Comparison of ENCODE assay signal across 12 cellular contexts in the genomic region with DNA sequence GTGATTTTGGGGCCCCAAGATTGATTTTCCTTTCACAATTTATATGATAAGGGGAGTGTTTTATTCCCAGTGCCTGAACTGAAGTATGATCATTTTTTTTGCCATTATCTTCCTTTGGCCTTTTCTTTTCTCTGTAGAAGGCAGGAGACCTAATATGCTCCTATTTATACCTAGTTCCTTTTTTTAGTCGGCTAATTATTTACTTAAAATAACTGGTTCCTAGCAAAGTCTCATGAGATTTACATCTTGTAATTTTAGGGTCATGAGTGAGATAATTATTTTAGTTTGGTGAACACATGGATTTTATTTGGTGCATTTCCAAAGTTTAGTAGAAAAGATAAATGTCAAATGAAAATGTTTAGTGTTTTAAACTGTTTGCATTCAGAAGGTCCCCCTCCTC. TPM values are rescaled to one million over a fixed set of nuclear protein-coding genes. Genes with fewer than 3 reads are reported as not detected.
DNase-seq lines count a peak whose midpoint lies in the region; ATAC-seq and TF ChIP-seq lines count a peak whose summit lies in the region.
"Had no signal": no experiment of that assay in that cellular context is flagged by ENCODE, and none has a peak within 500 bp of the region (broad histone marks: within the 10 kb centered on the region; RNA-seq: fewer than 3 reads in every experiment).

No MANE protein-coding gene starts in this region.

- H3K4me3 ChIP-seq in DOHH2 (ENCODE audit: low read length) (peak overlapping the region; percentile 61), skeletal muscle tissue (ENCODE audit: low read length in 3 of 3) (no peak overlapping the region)
- H3K4me3 ChIP-seq: ascending aorta had no signal

- TF ChIP-seq CTCF in DOHH2 (IDR thresholded peaks at IDR 0.05; ENCODE audit: low read depth, low read length, poor library complexity, severe bottlenecking), result no peak
- TF ChIP-seq CTCF in endothelial cell (IDR thresholded peaks at IDR 0.05; ENCODE audit: unreplicated experiment), result no peak

- H3K27me3 ChIP-seq in DOHH2 (ENCODE audit: control insufficient read depth, low read length), result no peaks in the 10 kb centered on the region
- no peaks in the 10 kb centered on the region for H3K27me3 ChIP-seq in skeletal muscle tissue (ENCODE audit: control insufficient read depth in 3 of 3, insufficient read depth in 3 of 3, low read length in 3 of 3)
- H3K27me3 ChIP-seq: ascending aorta had no signal

- peaks cover 100% of the 10 kb centered on the region for H3K79me2 ChIP-seq in DOHH2 (ENCODE audit: control insufficient read depth, low read length)

- peaks cover 26% of the 10 kb centered on the region; the same call in 1 of the 2 replicates for H4K20me1 ChIP-seq in DOHH2 (ENCODE audit: control insufficient read depth, insufficient read depth, low read depth, low read length)

- H3F3A ChIP-seq in DOHH2 (ENCODE audit: control insufficient read depth, insufficient read depth), result peaks cover 20% of the 10 kb centered on the region

- ATAC-seq in T-helper 17 cell (no peak), GM21619 (IDR thresholded peaks at IDR 0.05; ENCODE audit: unreplicated experiment) (no peak)
- ATAC-seq: activated T-cell treated with anti-CD3 and anti-CD28 coated beads, Interleukin-2, amount 50 U/mL, for 72 hours had no signal

- DNase-seq in T-helper 17 cell (no peak), endothelial cell (ENCODE audit: low spot score) (no peak), iPS-NIHi7 (ENCODE audit: extremely low spot score) (no peak), NCI-H526 (lab: John Stamatoyannopoulos, UW) (no peak)
- DNase-seq in NK-92 treated with Interleukin-12 subunit alpha and Interleukin-12 subunit beta, amount 100 ng/mL, for 24 hours (lab: John Stamatoyannopoulos, UW), result no peak
- DNase-seq: activated CD4-positive, alpha-beta T cell treated with anti-CD3 and anti-CD28 coated beads, Interleukin-2, amount 10 ng/mL, durations not matched to agents 7 days and 5 days; activated T-cell treated with anti-CD3 and anti-CD28 coated beads, Interleukin-2, amount 50 U/mL, for 72 hours; NCI-H1092 treated with DMSO at 0.1 percent for 48 hours had no signal

- peaks cover 2% of the 10 kb centered on the region for H3K36me3 Mint-ChIP-seq in T-helper 17 cell (ENCODE audit: low read depth)
- H3K36me3 Mint-ChIP-seq in endothelial cell (ENCODE audit: low read depth, unreplicated experiment), result peaks cover 71% of the 10 kb centered on the region

- peaks cover 10% of the 10 kb centered on the region for H3K9me3 Mint-ChIP-seq in endothelial cell (ENCODE audit: unreplicated experiment)

- H3K4me2 ChIP-seq in DOHH2 (ENCODE audit: low read length), result peak overlapping the region; percentile 76

- peaks cover 29% of the 10 kb centered on the region for H3K4me1 Mint-ChIP-seq in T-helper 17 cell
- H3K4me1 Mint-ChIP-seq in endothelial cell (ENCODE audit: unreplicated experiment), result peaks cover 72% of the 10 kb centered on the region

- H3K27me3 Mint-ChIP-seq in T-helper 17 cell (no peaks in the 10 kb centered on the region), endothelial cell (ENCODE audit: unreplicated experiment) (peaks cover 8% of the 10 kb centered on the region)
- H3K27me3 Mint-ChIP-seq: activated CD4-positive, alpha-beta T cell treated with anti-CD3 and anti-CD28 coated beads, Interleukin-2, amount 10 ng/mL, durations not matched to agents 7 days and 5 days had no signal

- peak overlapping the region; percentile 12 for H3K27ac Mint-ChIP-seq in T-helper 17 cell
- H3K27ac Mint-ChIP-seq in endothelial cell (ENCODE audit: unreplicated experiment), result peak overlapping the region; percentile 89
- H3K27ac Mint-ChIP-seq: activated CD4-positive, alpha-beta T cell treated with anti-CD3 and anti-CD28 coated beads, Interleukin-2, amount 10 ng/mL, durations not matched to agents 7 days and 5 days had no signal

- H3K36me3 ChIP-seq in DOHH2 (ENCODE audit: control insufficient read depth, low read length), result peaks cover 93% of the 10 kb centered on the region
- H3K36me3 ChIP-seq in skeletal muscle tissue (ENCODE audit: control insufficient read depth in 3 of 3, insufficient read depth in 3 of 3, low read length in 3 of 3), result peaks cover 0 to 2% (median 0%) of the 10 kb centered on the region in 3 donors

- H3K4me1 ChIP-seq in DOHH2 (ENCODE audit: control insufficient read depth, low read length) (peaks cover 58% of the 10 kb centered on the region), skeletal muscle tissue (ENCODE audit: control insufficient read depth in 3 of 3, insufficient read depth in 3 of 3, low read length in 3 of 3) (peaks cover 55 to 64% (median 63%) of the 10 kb centered on the region in 3 donors)

- H3K27ac ChIP-seq in DOHH2 (ENCODE audit: low read depth, low read length) (peak overlapping the region; percentile 63), skeletal muscle tissue (ENCODE audit: low read depth, low read length) (peak overlapping the region; percentile 79)
- H3K27ac ChIP-seq: ascending aorta had no signal

- H3K9me3 ChIP-seq in DOHH2 (ENCODE audit: control insufficient read depth, insufficient read depth, low read length) (peaks cover 37% of the 10 kb centered on the region), T-helper 17 cell (ENCODE audit: control insufficient read depth, low read length, poor library complexity, severe bottlenecking) (peaks cover 13% of the 10 kb centered on the region), skeletal muscle tissue (ENCODE audit: control insufficient read depth in 3 of 3, low read length in 3 of 3) (peaks cover 0 to 3% (median 0%) of the 10 kb centered on the region in 3 donors)

- peak overlapping the region in 1 of 3 donors; percentile 83 for H3K9ac ChIP-seq in skeletal muscle tissue (ENCODE audit: low read depth in 1 of 3, low read length in 3 of 3)

- no peaks in the 10 kb centered on the region for H3K9me2 ChIP-seq in DOHH2 (replicated peaks; ENCODE audit: control insufficient read depth, low read length)

- no peak overlapping the region for H3K4me3 Mint-ChIP-seq in T-helper 17 cell
- H3K4me3 Mint-ChIP-seq in endothelial cell (ENCODE audit: unreplicated experiment), result peak overlapping the region; percentile 61
- H3K4me3 Mint-ChIP-seq: activated CD4-positive, alpha-beta T cell treated with anti-CD3 and anti-CD28 coated beads, Interleukin-2, amount 10 ng/mL, durations not matched to agents 7 days and 5 days; activated T-cell treated with anti-CD3 and anti-CD28 coated beads, Interleukin-2, amount 50 U/mL, for 72 hours had no signal

RNA-seq across cellular contexts. Expression of a gene that starts 24.8 kb away (rescaled TPM):
- total RNA-seq in T-helper 17 cell (100 to 1,000 TPM in 1 of 2 donors, 10 to 100 TPM in 1; 96.6 to 140 TPM), endothelial cell (ENCODE audit: unreplicated experiment) (315 TPM), skeletal muscle tissue (83.5 TPM)
